Comparison of ENCODE assay signal across 1 cellular context in genomic region chrX:119990995-119991787, GRCh38.
A peak's percentile ranks its signal among the peaks of the same experiment; 100 is the strongest.
TF ChIP-seq lines count a peak whose summit lies in the region.

No MANE protein-coding gene starts in this region.

TF ChIP-seq in H1, 55 proteins besides CTCF, POLR2A, EP300 and RAD21 (continued from another document):
- peak; percentile 86 for TF ChIP-seq EZH2 (IDR thresholded peaks at IDR 0.05; ENCODE audit: low read depth, low read length, severe bottlenecking)
- no peak for TF ChIP-seq E2F6 (IDR thresholded peaks at IDR 0.05)
- no peak for TF ChIP-seq SIN3A (conservative IDR thresholded peaks at IDR 0.05 in 1 of 2, IDR thresholded peaks at IDR 0.05 in 1 of 2; ENCODE audit: low read depth in 1 of 2, low read length in 2 of 2)
- TF ChIP-seq SUZ12 (IDR thresholded peaks at IDR 0.05; ENCODE audit: low read length): peak; percentile 86
- peak; percentile 39 for TF ChIP-seq RNF2 (IDR thresholded peaks at IDR 0.05; ENCODE audit: borderline replicate concordance, low read depth, low read length, missing control alignments, poor library complexity, severe bottlenecking)
- peak; percentile 43 for TF ChIP-seq CTBP2 (IDR thresholded peaks at IDR 0.05; ENCODE audit: borderline replicate concordance, insufficient read depth, insufficient read length, low read length)
- TF ChIP-seq GTF2F1 (IDR thresholded peaks at IDR 0.05; ENCODE audit: borderline replicate concordance, low read depth, low read length): no peak
- TF ChIP-seq USF2 (IDR thresholded peaks at IDR 0.05; ENCODE audit: low read length): no peak
